Comparison of ENCODE assay signal across 8 cellular contexts in genomic region chr5:127320032-127320945, GRCh38. TPM values are rescaled to one million over a fixed set of nuclear protein-coding genes. Genes with fewer than 3 reads are reported as not detected.
A peak's percentile ranks its signal among the peaks of the same experiment; 100 is the strongest.
DNase-seq lines count a peak whose midpoint lies in the region; ATAC-seq and TF ChIP-seq lines count a peak whose summit lies in the region.

No MANE protein-coding gene starts in this region.

- TF ChIP-seq CTCF in heart right ventricle (IDR thresholded peaks at IDR 0.05): no peak

- H3K36me3 ChIP-seq in BLaER1 treated with 17β-estradiol and CSF1 and Interleukin-3, amounts not matched to agents 10 nM and 100 nM: no peaks in the 10 kb centered on the region
- no peaks in the 10 kb centered on the region for H3K36me3 ChIP-seq in heart right ventricle

- H3K27me3 ChIP-seq in BLaER1 treated with 17β-estradiol and CSF1 and Interleukin-3, amounts not matched to agents 10 nM and 100 nM: peaks cover 0 to 60% (median 0%) of the 10 kb centered on the region in 11 experiments; a peak in 5 of 22 replicates
- no peaks in the 10 kb centered on the region for H3K27me3 ChIP-seq in heart right ventricle

- peaks cover 13 to 19% (median 17%) of the 10 kb centered on the region in 10 experiments for H3K4me1 ChIP-seq in BLaER1 treated with 17β-estradiol and CSF1 and Interleukin-3, amounts not matched to agents 10 nM and 100 nM
- no peaks in the 10 kb centered on the region for H3K4me1 ChIP-seq in heart right ventricle

- no peak overlapping the region for H3K27ac Mint-ChIP-seq in activated naive CD8-positive, alpha-beta T cell treated with anti-CD3 and anti-CD28 coated beads, Interleukin-2, amount 10 ng/mL, durations not matched to agents 7 days and 5 days
- no peak overlapping the region for H3K27ac Mint-ChIP-seq in effector memory CD8-positive, alpha-beta T cell

- ATAC-seq in GM19397 (IDR thresholded peaks at IDR 0.05; ENCODE audit: unreplicated experiment): peak; percentile 93
- ATAC-seq in HG03342 (IDR thresholded peaks at IDR 0.05; ENCODE audit: unreplicated experiment): peak; percentile 97
- peak; percentile 56 for ATAC-seq in activated naive CD8-positive, alpha-beta T cell treated with anti-CD3 and anti-CD28 coated beads, Interleukin-2, amount 10 ng/mL, durations not matched to agents 7 days and 5 days (ENCODE audit: low read depth)
- no peak for ATAC-seq in heart right ventricle
- ATAC-seq in effector memory CD8-positive, alpha-beta T cell (replicated peaks): no peak

- H3K27me3 Mint-ChIP-seq in activated naive CD8-positive, alpha-beta T cell treated with anti-CD3 and anti-CD28 coated beads, Interleukin-2, amount 10 ng/mL, durations not matched to agents 7 days and 5 days: peaks cover 16% of the 10 kb centered on the region
- peaks cover 11 to 12% of the 10 kb centered on the region in 2 donors for H3K27me3 Mint-ChIP-seq in effector memory CD8-positive, alpha-beta T cell

- no peak for DNase-seq in activated naive CD8-positive, alpha-beta T cell treated with anti-CD3 and anti-CD28 coated beads, Interleukin-2, amount 10 ng/mL, durations not matched to agents 7 days and 5 days
- DNase-seq in T-helper 9 cell: no peak
- DNase-seq in amniotic stem cell (lab: John Stamatoyannopoulos, UW): no peak
- no peak for DNase-seq in heart right ventricle
- DNase-seq in effector memory CD8-positive, alpha-beta T cell: no peak

- no peaks in the 10 kb centered on the region for H3K9me3 ChIP-seq in BLaER1 treated with 17β-estradiol and CSF1 and Interleukin-3, amounts not matched to agents 10 nM and 100 nM (replicated peaks in 1 of 11)
- H3K9me3 ChIP-seq in heart right ventricle: peaks cover 0 to 3% (median 0%) of the 10 kb centered on the region in 11 donors

- no peaks in the 10 kb centered on the region for H3K36me3 Mint-ChIP-seq in activated naive CD8-positive, alpha-beta T cell treated with anti-CD3 and anti-CD28 coated beads, Interleukin-2, amount 10 ng/mL, durations not matched to agents 7 days and 5 days
- H3K36me3 Mint-ChIP-seq in effector memory CD8-positive, alpha-beta T cell (ENCODE audit: insufficient read depth): no peaks in the 10 kb centered on the region

- peak overlapping the region in 2 of 11 experiments; percentile 0 to 21; a peak in 1 of 22 replicates for H3K27ac ChIP-seq in BLaER1 treated with 17β-estradiol and CSF1 and Interleukin-3, amounts not matched to agents 10 nM and 100 nM
- no peak overlapping the region for H3K27ac ChIP-seq in heart right ventricle

- peak overlapping the region; percentile 49 to 95 (median 63) for H3K4me2 ChIP-seq in BLaER1 treated with 17β-estradiol and CSF1 and Interleukin-3, amounts not matched to agents 10 nM and 100 nM

- H3K4me1 Mint-ChIP-seq in activated naive CD8-positive, alpha-beta T cell treated with anti-CD3 and anti-CD28 coated beads, Interleukin-2, amount 10 ng/mL, durations not matched to agents 7 days and 5 days: peaks cover 13% of the 10 kb centered on the region
- H3K4me1 Mint-ChIP-seq in effector memory CD8-positive, alpha-beta T cell (ENCODE audit: low read depth in 2 of 2): peaks cover 3% of the 10 kb centered on the region in 2 donors

- POLR2A ChIA-PET in activated naive CD8-positive, alpha-beta T cell treated with anti-CD3 and anti-CD28 coated beads, Interleukin-2, amount 10 ng/mL, durations not matched to agents 7 days and 5 days (lab: Charles Lee): no interaction called here

- no peak overlapping the region for H3K4me3 Mint-ChIP-seq in activated naive CD8-positive, alpha-beta T cell treated with anti-CD3 and anti-CD28 coated beads, Interleukin-2, amount 10 ng/mL, durations not matched to agents 7 days and 5 days
- no peak overlapping the region for H3K4me3 Mint-ChIP-seq in effector memory CD8-positive, alpha-beta T cell

- intact Hi-C loops in heart right ventricle (cut with DNase I): loop anchor here in 1 of 10 donors (10.0 kb wide), 1 partner anchor 115 kb away; no protein-coding TSS in a partner anchor

- H3K9me3 Mint-ChIP-seq in activated naive CD8-positive, alpha-beta T cell treated with anti-CD3 and anti-CD28 coated beads, Interleukin-2, amount 10 ng/mL, durations not matched to agents 7 days and 5 days: no peaks in the 10 kb centered on the region
- H3K9me3 Mint-ChIP-seq in effector memory CD8-positive, alpha-beta T cell: no peaks in the 10 kb centered on the region

- no peak overlapping the region for H3K9ac ChIP-seq in BLaER1 treated with 17β-estradiol and CSF1 and Interleukin-3, amounts not matched to agents 10 nM and 100 nM

- no peak overlapping the region; a peak in 1 of 20 replicates for H3K4me3 ChIP-seq in BLaER1 treated with 17β-estradiol and CSF1 and Interleukin-3, amounts not matched to agents 10 nM and 100 nM
- H3K4me3 ChIP-seq in heart right ventricle: no peak overlapping the region

- no peaks in the 10 kb centered on the region for H4K20me1 ChIP-seq in BLaER1 treated with 17β-estradiol and CSF1 and Interleukin-3, amounts not matched to agents 10 nM and 100 nM

- WGBS in heart right ventricle, 2 donors: 63 to 72% methylated on average over 5 of the region's 5 CpGs

RNA-seq across cellular contexts. Expression of gene MEGF10, which starts 29.7 kb away (rescaled TPM):
- total RNA-seq in activated naive CD8-positive, alpha-beta T cell treated with anti-CD3 and anti-CD28 coated beads, Interleukin-2, amount 10 ng/mL, durations not matched to agents 7 days and 5 days: not detected
- total RNA-seq in heart right ventricle: 1 to 10 TPM in 1 of 10 donors, under 1 TPM in 8, not detected in 1; 0.02 to 1.0 (median 0.38) TPM
- under 1 TPM; 0.10 to 0.15 TPM for polyA plus RNA-seq in heart right ventricle

Comparison
In these comparisons a context has a peak if more than half of its experiments do, and no peak if none do; other contexts are left out.
1. ATAC-seq: peak in GM19397 (single experiment), HG03342 (single experiment) and activated naive CD8-positive, alpha-beta T cell treated with anti-CD3 and anti-CD28 coated beads, Interleukin-2, amount 10 ng/mL, durations not matched to agents 7 days and 5 days (single experiment); none in heart right ventricle (0 of 8) and effector memory CD8-positive, alpha-beta T cell (single experiment).